8 cellular contexts compared by ENCODE assay signal in genomic region chr22:27799334-27800249, GRCh38. TPM values are rescaled to one million over a fixed set of nuclear protein-coding genes. Genes with fewer than 3 reads are reported as not detected.
DNase-seq lines count a peak whose midpoint lies in the region; ATAC-seq and TF ChIP-seq lines count a peak whose summit lies in the region.
"Had no signal": no experiment of that assay in that cellular context is flagged by ENCODE, and none has a peak within 500 bp of the region (broad histone marks: within the 10 kb centered on the region; RNA-seq: fewer than 3 reads in every experiment).

No MANE protein-coding gene starts in this region.

- ATAC-seq in GM21381 (IDR thresholded peaks at IDR 0.05; ENCODE audit: unreplicated experiment), result no peak

- WGBS in ectodermal cell, 2 experiments, result 22 to 25% methylated on average over 71 of the region's 71 CpGs
- 54% methylated on average over 39 of the region's 71 CpGs; no CpG with 5 or more reads in 1 of the 2 donors for WGBS in transverse colon (ENCODE audit: low coverage in 1 of 2), 2 donors

- in situ Hi-C loops in transverse colon (cut with MboI; ENCODE audit: low pct_ligation_motif_present in 1 of 4, low pct_unique_long_range_greater_than_20kb in 1 of 4, low sequenced_read_pairs in 3 of 4) (loop anchor here (10.0 to 25.0 kb wide), 4 partner anchors 385 to 1045 kb away; no protein-coding TSS in a partner anchor), GM13977 (cut with MboI; ENCODE audit: low pct_unique_long_range_greater_than_20kb, low sequenced_read_pairs, unreplicated experiment) (no loop called here)

- no peak for TF ChIP-seq CTCF in transverse colon (IDR thresholded peaks at IDR 0.05)
- no peak for TF ChIP-seq CTCF in GM13977 (IDR thresholded peaks at IDR 0.05; ENCODE audit: extremely low read depth, insufficient read depth, missing control alignments)

- H3K36me3 ChIP-seq in ectodermal cell (ENCODE audit: control insufficient read depth, insufficient read depth, low read length) (no peaks in the 10 kb centered on the region), transverse colon (no peaks in the 10 kb centered on the region)

- H3K4me3 ChIP-seq in ectodermal cell (ENCODE audit: insufficient read depth, low read depth, low read length), result peak overlapping the region; percentile 59
- H3K4me3 ChIP-seq in transverse colon, result peak overlapping the region in 3 of 4 donors; percentile 51 to 69 (median 60)

- H3K27me3 ChIP-seq in ectodermal cell (ENCODE audit: control insufficient read depth, insufficient read depth, low read length, poor library complexity, severe bottlenecking) (peaks cover 28% of the 10 kb centered on the region), transverse colon (peaks cover 76% of the 10 kb centered on the region)

- no peaks in the 10 kb centered on the region for H3K9me3 ChIP-seq in ectodermal cell (ENCODE audit: control insufficient read depth, low read length)
- no peaks in the 10 kb centered on the region for H3K9me3 ChIP-seq in transverse colon

- TF ChIP-seq POLR2A in transverse colon (IDR thresholded peaks at IDR 0.05), result no peak

- no peak for TF ChIP-seq EP300 in transverse colon (IDR thresholded peaks at IDR 0.05; ENCODE audit: low read depth)

- peak; percentile 48 for DNase-seq in NCI-H69 (lab: John Stamatoyannopoulos, UW)
- DNase-seq in lung microvascular endothelial cell (ENCODE audit: low read depth in 2 of 2), result peak; percentile 17 to 41
- no peak for DNase-seq in transverse colon
- no peak for DNase-seq in GM13977 (ENCODE audit: low spot score)
- DNase-seq in NCI-H1048 (lab: John Stamatoyannopoulos, UW), result no peak

- intact Hi-C loops in transverse colon (cut with DNase I; ENCODE audit: low total_unique reads), result loop anchor here (10.0 kb wide), 1 partner anchor 585 kb away; no protein-coding TSS in a partner anchor

- H3K4me1 ChIP-seq in ectodermal cell (ENCODE audit: control insufficient read depth, insufficient read depth, low read length), result peaks cover 52% of the 10 kb centered on the region
- peaks cover 2 to 34% (median 20%) of the 10 kb centered on the region in 4 donors for H3K4me1 ChIP-seq in transverse colon

- H3K27ac ChIP-seq in ectodermal cell (ENCODE audit: insufficient read depth, low read depth, low read length, poor library complexity, severe bottlenecking) (no peak overlapping the region), transverse colon (peak overlapping the region in 3 of 4 donors; percentile 76 to 85 (median 83))
- H3K27ac ChIP-seq: HL-60 had no signal

RNA-seq across cellular contexts. Expression of gene MN1, which starts 2.0 kb away (rescaled TPM):
- polyA plus RNA-seq in ectodermal cell (2013, experiment 1 of 4), result 41.5 TPM
- 40.8 TPM for polyA plus RNA-seq in ectodermal cell (2013, experiment 2 of 4)
- polyA plus RNA-seq in ectodermal cell (2013, experiment 3 of 4), result 31.0 TPM
- polyA plus RNA-seq in ectodermal cell (2013, experiment 4 of 4), result 31.6 TPM
- total RNA-seq in lung microvascular endothelial cell (under 0.01 and 0.22 TPM in 2 replicates), transverse colon (1 to 10 TPM; 1.1 to 4.2 (median 3.0) TPM)

Comparison
In these comparisons a context has a peak if more than half of its experiments do, and no peak if none do; other contexts are left out.
1. DNase-seq: peak in NCI-H69 (single experiment) and lung microvascular endothelial cell (2 of 2); none in transverse colon (single experiment), GM13977 (single experiment) and NCI-H1048 (single experiment).